11 cellular contexts compared by ENCODE assay signal in the genomic region with DNA sequence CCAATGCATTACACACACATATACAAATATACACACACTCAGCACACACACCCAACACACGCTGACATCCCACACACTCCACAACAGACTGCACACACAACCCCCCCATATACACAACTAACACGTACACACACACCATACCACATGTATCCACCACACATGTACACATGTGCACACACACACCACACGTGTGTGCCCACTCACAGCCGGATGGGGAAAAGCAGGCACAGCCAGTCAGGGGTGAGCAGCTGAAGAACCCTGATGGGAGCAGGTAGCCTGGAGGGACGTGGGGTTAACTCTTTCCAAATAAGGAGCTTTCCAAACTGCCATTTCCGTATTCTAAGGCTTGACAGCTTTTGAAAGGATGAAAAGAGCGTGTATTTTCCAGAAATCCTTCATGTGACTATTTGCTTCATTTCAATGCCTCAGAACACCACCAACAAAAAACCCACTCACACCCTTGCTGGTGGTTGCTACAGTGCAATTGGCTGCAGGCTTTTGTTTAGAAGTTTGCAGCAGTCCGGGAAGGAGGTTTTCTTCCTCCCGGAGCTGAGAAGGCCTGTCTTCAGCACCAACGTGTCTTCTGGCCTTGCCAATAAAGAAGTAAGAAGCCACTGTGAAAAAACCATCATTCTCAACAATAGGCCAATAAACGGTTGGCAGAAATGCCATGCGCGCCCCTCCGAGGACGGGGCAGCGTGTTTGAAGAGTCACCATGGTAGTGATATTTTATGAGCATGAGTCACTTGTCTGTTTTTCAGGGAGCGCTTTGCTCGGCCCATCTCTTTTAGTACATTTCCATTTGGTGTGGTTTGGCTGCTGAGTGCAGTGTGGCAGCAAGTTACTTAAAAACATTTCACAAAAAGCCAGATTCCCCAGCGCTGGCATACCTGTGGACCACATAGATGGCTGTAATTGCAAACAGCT.
DNase-seq lines count a peak whose midpoint lies in the region; ATAC-seq and TF ChIP-seq lines count a peak whose summit lies in the region.
"Had no signal": no experiment of that assay in that cellular context is flagged by ENCODE, and none has a peak within 500 bp of the region (broad histone marks: within the 10 kb centered on the region; RNA-seq: fewer than 3 reads in every experiment).

No MANE protein-coding gene starts in this region.

- H3K27me3 ChIP-seq in upper lobe of right lung (no peaks in the 10 kb centered on the region), stomach (no peaks in the 10 kb centered on the region)
- H3K27me3 ChIP-seq: heart left ventricle had no signal

- 74 to 90% (median 82%) methylated on average over 19 of the region's 19 CpGs for WGBS in stomach, 5 donors

- DNase-seq in HS-27A (ENCODE audit: low read depth) (peak; percentile 42), fibroblast of villous mesenchyme (ENCODE audit: low read depth) (peak; percentile 71), upper lobe of right lung (no peak), cardiac septum (ENCODE audit: low spot score) (no peak), stomach (no peak)
- DNase-seq: activated CD4-positive, alpha-beta T cell treated with anti-CD3 and anti-CD28 coated beads for 48 hours; DMS79 treated with DMSO at 0.1 percent for 48 hours; heart left ventricle had no signal

- H3K4me3 ChIP-seq in fibroblast of villous mesenchyme (ENCODE audit: low read depth, low read length) (no peak overlapping the region), upper lobe of right lung (no peak overlapping the region), stomach (no peak overlapping the region)
- H3K4me3 ChIP-seq: heart left ventricle, lung had no signal

- no peak for TF ChIP-seq POLR2A in stomach (IDR thresholded peaks at IDR 0.05)

- no peaks in the 10 kb centered on the region for H3K4me1 ChIP-seq in upper lobe of right lung
- peaks cover 0 to 4% (median 1%) of the 10 kb centered on the region in 4 donors for H3K4me1 ChIP-seq in stomach
- H3K4me1 ChIP-seq: heart left ventricle had no signal

- TF ChIP-seq EP300 in stomach (IDR thresholded peaks at IDR 0.05) = no peak

- H3K36me3 ChIP-seq in upper lobe of right lung (no peaks in the 10 kb centered on the region), stomach (no peaks in the 10 kb centered on the region)
- H3K36me3 ChIP-seq: heart left ventricle had no signal

- H3K27ac ChIP-seq in upper lobe of right lung = no peak overlapping the region
- H3K27ac ChIP-seq in stomach = no peak overlapping the region

- H3K9me3 ChIP-seq in upper lobe of right lung (no peaks in the 10 kb centered on the region), stomach (no peaks in the 10 kb centered on the region)
- H3K9me3 ChIP-seq: heart left ventricle had no signal

- ATAC-seq in SK-N-SH treated with all-trans-retinoic acid at 6 μM for 48 hours (peak; percentile 83), upper lobe of right lung (peak; percentile 21), GM21447 (IDR thresholded peaks at IDR 0.05; ENCODE audit: unreplicated experiment) (no peak)
- ATAC-seq: heart left ventricle had no signal

- TF ChIP-seq CTCF in fibroblast of villous mesenchyme (IDR thresholded peaks at IDR 0.05; ENCODE audit: insufficient read depth, low read depth, low read length) = no peak
- no peak for TF ChIP-seq CTCF in upper lobe of right lung (IDR thresholded peaks at IDR 0.05)
- TF ChIP-seq CTCF in stomach (IDR thresholded peaks at IDR 0.05) = no peak

- intact Hi-C loops in upper lobe of right lung (cut with DNase I) = no loop called here
- intact Hi-C loops in cardiac septum (cut with DNase I) = no loop called here
- intact Hi-C loops in stomach (cut with DNase I; ENCODE audit: low total_unique reads) = no loop called here

TF ChIP-seq in SK-N-SH treated with all-trans-retinoic acid at 6 μM for 48 hours, 23 proteins besides CTCF, POLR2A, EP300 and RAD21:
- TF ChIP-seq CSDC2 (CRISPR knock-in tag; IDR thresholded peaks at IDR 0.05) = no peak
- TF ChIP-seq ESRRG (CRISPR knock-in tag; IDR thresholded peaks at IDR 0.05) = no peak
- TF ChIP-seq ZNF565 (CRISPR knock-in tag; conservative IDR thresholded peaks at IDR 0.05; ENCODE audit: low read depth) = no peak
- no peak for TF ChIP-seq TCF4 (CRISPR knock-in tag; IDR thresholded peaks at IDR 0.05; ENCODE audit: borderline replicate concordance)
- TF ChIP-seq POU6F1 (CRISPR knock-in tag; IDR thresholded peaks at IDR 0.05; ENCODE audit: borderline replicate concordance, low read depth) = no peak
- TF ChIP-seq ZFP30 (CRISPR knock-in tag; IDR thresholded peaks at IDR 0.05) = no peak
- no peak for TF ChIP-seq ISL1 (CRISPR knock-in tag; IDR thresholded peaks at IDR 0.05)
- TF ChIP-seq, protein P1, sequence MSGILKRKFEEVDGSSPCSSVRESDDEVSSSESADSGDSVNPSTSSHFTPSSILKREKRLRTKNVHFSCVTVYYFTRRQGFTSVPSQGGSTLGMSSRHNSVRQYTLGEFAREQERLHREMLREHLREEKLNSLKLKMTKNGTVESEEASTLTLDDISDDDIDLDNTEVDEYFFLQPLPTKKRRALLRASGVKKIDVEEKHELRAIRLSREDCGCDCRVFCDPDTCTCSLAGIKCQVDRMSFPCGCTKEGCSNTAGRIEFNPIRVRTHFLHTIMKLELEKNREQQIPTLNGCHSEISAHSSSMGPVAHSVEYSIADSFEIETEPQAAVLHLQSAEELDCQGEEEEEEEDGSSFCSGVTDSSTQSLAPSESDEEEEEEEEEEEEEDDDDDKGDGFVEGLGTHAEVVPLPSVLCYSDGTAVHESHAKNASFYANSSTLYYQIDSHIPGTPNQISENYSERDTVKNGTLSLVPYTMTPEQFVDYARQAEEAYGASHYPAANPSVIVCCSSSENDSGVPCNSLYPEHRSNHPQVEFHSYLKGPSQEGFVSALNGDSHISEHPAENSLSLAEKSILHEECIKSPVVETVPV (CRISPR knock-in tag; IDR thresholded peaks at IDR 0.05) = no peak
- no peak for TF ChIP-seq OSR1 (CRISPR knock-in tag; IDR thresholded peaks at IDR 0.05)
- no peak for TF ChIP-seq RARB (CRISPR knock-in tag; IDR thresholded peaks at IDR 0.05)
- no peak for TF ChIP-seq SNAI2 (CRISPR knock-in tag; IDR thresholded peaks at IDR 0.05)
- TF ChIP-seq GLIS3 (CRISPR knock-in tag; IDR thresholded peaks at IDR 0.05) = no peak
- TF ChIP-seq ZFP3 (CRISPR knock-in tag; IDR thresholded peaks at IDR 0.05) = no peak
- no peak for TF ChIP-seq PATZ1 (CRISPR knock-in tag; IDR thresholded peaks at IDR 0.05; ENCODE audit: borderline replicate concordance)
- TF ChIP-seq PPARA (CRISPR knock-in tag; IDR thresholded peaks at IDR 0.05; ENCODE audit: borderline replicate concordance) = no peak
- TF ChIP-seq TOX (CRISPR knock-in tag; IDR thresholded peaks at IDR 0.05; ENCODE audit: borderline replicate concordance) = no peak
- no peak for TF ChIP-seq ZNF70 (CRISPR knock-in tag; IDR thresholded peaks at IDR 0.05)
- no peak for TF ChIP-seq ZC3H10 (CRISPR knock-in tag; IDR thresholded peaks at IDR 0.05)
- no peak for TF ChIP-seq ZNF8 (CRISPR knock-in tag; IDR thresholded peaks at IDR 0.05)
- TF ChIP-seq BACH2 (CRISPR knock-in tag; IDR thresholded peaks at IDR 0.05; ENCODE audit: borderline replicate concordance) = no peak

Comparison
In these comparisons a context has a peak if more than half of its experiments do, and no peak if none do; other contexts are left out.
1. DNase-seq: peak in HS-27A (single experiment) and fibroblast of villous mesenchyme (single experiment); none in upper lobe of right lung (single experiment), cardiac septum (single experiment) and stomach (single experiment).